29 cellular contexts compared by ENCODE assay signal in genomic region chr15:49315543-49315942, GRCh38.
DNase-seq lines count a peak whose midpoint lies in the region; ATAC-seq and TF ChIP-seq lines count a peak whose summit lies in the region.
"Had no signal": no experiment of that assay in that cellular context is flagged by ENCODE, and none has a peak within 500 bp of the region (broad histone marks: within the 10 kb centered on the region; RNA-seq: fewer than 3 reads in every experiment).

No MANE protein-coding gene starts in this region.

- H3K27ac ChIP-seq in left ventricle myocardium inferior (replicated peaks) (peak overlapping the region; percentile 34), right atrium auricular region (no peak overlapping the region)
- H3K27ac ChIP-seq: thyroid gland had no signal

- no peaks in the 10 kb centered on the region for H3K4me1 Mint-ChIP-seq in activated CD8-positive, alpha-beta T cell treated with anti-CD3 and anti-CD28 coated beads, Interleukin-2, amount 10 ng/mL, durations not matched to agents 7 days and 5 days (ENCODE audit: low read depth)
- H3K4me1 Mint-ChIP-seq in osteocyte (ENCODE audit: unreplicated experiment): peaks cover 20% of the 10 kb centered on the region

- peak; percentile 32 for ATAC-seq in SK-N-SH treated with all-trans-retinoic acid at 6 μM for 48 hours
- no peak for ATAC-seq in activated CD8-positive, alpha-beta T cell treated with anti-CD3 and anti-CD28 coated beads, Interleukin-2, amount 10 ng/mL, durations not matched to agents 7 days and 5 days
- ATAC-seq: activated CD8-positive, alpha-beta T cell treated with anti-CD3 and anti-CD28 coated beads for 36 hours; GM12878; natural killer cell treated with Interleukin-12 subunit alpha and Interleukin-12 subunit beta and Interleukin-15 and Interleukin-18, amount 100 ng/mL, for 72 hours; sciatic nerve; stimulated activated naive CD8-positive, alpha-beta T cell treated with anti-CD3 and anti-CD28 coated beads, Interleukin-15, amount 100 ng/mL, for 72 hours had no signal

- peaks cover 26% of the 10 kb centered on the region for H3K36me3 ChIP-seq in left ventricle myocardium inferior
- H3K36me3 ChIP-seq in right atrium auricular region: peaks cover 5% of the 10 kb centered on the region
- H3K36me3 ChIP-seq: thyroid gland had no signal

- POLR2A ChIA-PET in activated CD8-positive, alpha-beta T cell treated with anti-CD3 and anti-CD28 coated beads, Interleukin-2, amount 10 ng/mL, durations not matched to agents 7 days and 5 days (lab: Charles Lee): no interaction called here

- H3K9me3 Mint-ChIP-seq in activated CD8-positive, alpha-beta T cell treated with anti-CD3 and anti-CD28 coated beads, Interleukin-2, amount 10 ng/mL, durations not matched to agents 7 days and 5 days (ENCODE audit: insufficient read depth): no peaks in the 10 kb centered on the region
- no peaks in the 10 kb centered on the region for H3K9me3 Mint-ChIP-seq in osteocyte (ENCODE audit: unreplicated experiment)
- H3K9me3 Mint-ChIP-seq: stimulated activated naive CD8-positive, alpha-beta T cell treated with anti-CD3 and anti-CD28 coated beads, Interleukin-15, amount 100 ng/mL, for 72 hours had no signal

- H3K4me3 Mint-ChIP-seq in activated CD8-positive, alpha-beta T cell treated with anti-CD3 and anti-CD28 coated beads, Interleukin-2, amount 10 ng/mL, durations not matched to agents 7 days and 5 days: no peak overlapping the region
- H3K4me3 Mint-ChIP-seq in osteocyte (ENCODE audit: unreplicated experiment): no peak overlapping the region
- H3K4me3 Mint-ChIP-seq: activated CD8-positive, alpha-beta T cell treated with anti-CD3 and anti-CD28 coated beads for 36 hours; brain; natural killer cell treated with Interleukin-12 subunit alpha and Interleukin-12 subunit beta and Interleukin-15 and Interleukin-18, amount 100 ng/mL, for 72 hours; stimulated activated naive CD8-positive, alpha-beta T cell treated with anti-CD3 and anti-CD28 coated beads, Interleukin-15, amount 100 ng/mL, for 72 hours had no signal

- no peak overlapping the region for H3K27ac Mint-ChIP-seq in activated CD8-positive, alpha-beta T cell treated with anti-CD3 and anti-CD28 coated beads, Interleukin-2, amount 10 ng/mL, durations not matched to agents 7 days and 5 days
- no peak overlapping the region for H3K27ac Mint-ChIP-seq in osteocyte (ENCODE audit: unreplicated experiment)
- H3K27ac Mint-ChIP-seq: activated CD8-positive, alpha-beta T cell treated with anti-CD3 and anti-CD28 coated beads for 36 hours; natural killer cell treated with Interleukin-12 subunit alpha and Interleukin-12 subunit beta and Interleukin-15 and Interleukin-18, amount 100 ng/mL, for 72 hours; stimulated activated naive CD8-positive, alpha-beta T cell treated with anti-CD3 and anti-CD28 coated beads, Interleukin-15, amount 100 ng/mL, for 72 hours had no signal

- H3K9me3 ChIP-seq in left ventricle myocardium inferior (replicated peaks) (no peaks in the 10 kb centered on the region), right atrium auricular region (no peaks in the 10 kb centered on the region)
- H3K9me3 ChIP-seq: thyroid gland had no signal

- TF ChIP-seq CTCF in left ventricle myocardium inferior (IDR thresholded peaks at IDR 0.05; ENCODE audit: borderline replicate concordance): no peak
- TF ChIP-seq CTCF in right atrium auricular region (IDR thresholded peaks at IDR 0.05): no peak
- TF ChIP-seq CTCF in fibroblast of the aortic adventitia (IDR thresholded peaks at IDR 0.05; ENCODE audit: insufficient read depth, low read length): no peak
- TF ChIP-seq CTCF in osteocyte (IDR thresholded peaks at IDR 0.05): no peak

- CTCF ChIA-PET in activated CD8-positive, alpha-beta T cell treated with anti-CD3 and anti-CD28 coated beads, Interleukin-2, amount 10 ng/mL, durations not matched to agents 7 days and 5 days (lab: Charles Lee): interaction anchor here (1.1 kb wide), 1 partner anchor 79 kb away, joined by 3 read pairs; no protein-coding TSS in a partner anchor

- H3K36me3 Mint-ChIP-seq in activated CD8-positive, alpha-beta T cell treated with anti-CD3 and anti-CD28 coated beads, Interleukin-2, amount 10 ng/mL, durations not matched to agents 7 days and 5 days (ENCODE audit: low read depth): peaks cover 23% of the 10 kb centered on the region
- H3K36me3 Mint-ChIP-seq in osteocyte (ENCODE audit: unreplicated experiment): peaks cover 22% of the 10 kb centered on the region

- no peaks in the 10 kb centered on the region for H3K27me3 Mint-ChIP-seq in activated CD8-positive, alpha-beta T cell treated with anti-CD3 and anti-CD28 coated beads, Interleukin-2, amount 10 ng/mL, durations not matched to agents 7 days and 5 days (ENCODE audit: low read depth)
- no peaks in the 10 kb centered on the region for H3K27me3 Mint-ChIP-seq in osteocyte (ENCODE audit: unreplicated experiment)
- H3K27me3 Mint-ChIP-seq: activated CD8-positive, alpha-beta T cell treated with anti-CD3 and anti-CD28 coated beads for 36 hours; brain; natural killer cell treated with Interleukin-12 subunit alpha and Interleukin-12 subunit beta and Interleukin-15 and Interleukin-18, amount 100 ng/mL, for 72 hours; stimulated activated naive CD8-positive, alpha-beta T cell treated with anti-CD3 and anti-CD28 coated beads, Interleukin-15, amount 100 ng/mL, for 72 hours had no signal

- H3K27me3 ChIP-seq in left ventricle myocardium inferior (ENCODE audit: low read depth) (no peaks in the 10 kb centered on the region), right atrium auricular region (no peaks in the 10 kb centered on the region)
- H3K27me3 ChIP-seq: thyroid gland had no signal

- DNase-seq in left ventricle myocardium inferior (no peak), right atrium auricular region (ENCODE audit: low spot score) (no peak), fibroblast of the aortic adventitia (ENCODE audit: low read depth) (peak; percentile 37), pons (ENCODE audit: low spot score) (peak; percentile 20), foreskin melanocyte (no peak), osteocyte (ENCODE audit: extremely low spot score, unreplicated experiment) (no peak)
- DNase-seq in activated CD8-positive, alpha-beta T cell treated with anti-CD3 and anti-CD28 coated beads, Interleukin-2, amount 10 ng/mL, durations not matched to agents 7 days and 5 days: no peak
- DNase-seq: activated CD4-positive, CD25-positive, alpha-beta regulatory T cell treated with anti-CD3 and anti-CD28 coated beads, Interleukin-2, amount 50 U/mL, for 72 hours; activated CD8-positive, alpha-beta T cell treated with anti-CD3 and anti-CD28 coated beads for 36 hours; activated effector memory CD4-positive, alpha-beta T cell treated with anti-CD3 and anti-CD28 coated beads, Interleukin-2, amount 50 U/mL, for 16 hours; activated T-cell treated with anti-CD3 and anti-CD28 coated beads for 4 hours; cortex of kidney; DMS79 treated with DMSO at 0.1 percent for 48 hours; glutamatergic neuron; KG1; MM.1S; NCI-H1436; NCI-H2107; NCI-H510A; NK-92 treated with Interleukin-12 subunit alpha and Interleukin-12 subunit beta, amount 100 ng/mL, for 24 hours; posterior cingulate gyrus; SIG-M5; stimulated activated naive CD8-positive, alpha-beta T cell treated with anti-CD3 and anti-CD28 coated beads, Interleukin-15, amount 100 ng/mL, for 72 hours; thyroid gland had no signal

- H3K4me3 ChIP-seq in left ventricle myocardium inferior (no peak overlapping the region), right atrium auricular region (no peak overlapping the region), fibroblast of the aortic adventitia (ENCODE audit: low read depth, low read length) (no peak overlapping the region)
- H3K4me3 ChIP-seq: GM12878, thyroid gland had no signal

- H3K4me1 ChIP-seq in left ventricle myocardium inferior (peaks cover 32% of the 10 kb centered on the region), right atrium auricular region (peaks cover 0 to 9% of the 10 kb centered on the region in 2 donors)
- H3K4me1 ChIP-seq: thyroid gland had no signal

- intact Hi-C loops in left ventricle myocardium inferior (cut with micrococcal nuclease): no loop called here

TF ChIP-seq in SK-N-SH treated with all-trans-retinoic acid at 6 μM for 48 hours, 23 proteins besides CTCF, POLR2A, EP300 and RAD21:
- TF ChIP-seq TCF4 (CRISPR knock-in tag; IDR thresholded peaks at IDR 0.05; ENCODE audit: borderline replicate concordance) (0 out of 2 replicates have a peak, but pooled peaks have one; percentile 18), ARNTL (CRISPR knock-in tag; IDR thresholded peaks at IDR 0.05; ENCODE audit: borderline replicate concordance, low read depth) (no peak)
TF ChIP-seq in SK-N-SH treated with all-trans-retinoic acid at 6 μM for 48 hours: peak in this region for 1.

Comparison
In these comparisons a context has a peak if more than half of its experiments do, and no peak if none do; other contexts are left out.
1. DNase-seq: peak in fibroblast of the aortic adventitia (single experiment) and pons (single experiment); none in left ventricle myocardium inferior (single experiment), right atrium auricular region (single experiment), activated CD8-positive, alpha-beta T cell treated with anti-CD3 and anti-CD28 coated beads, Interleukin-2, amount 10 ng/mL, durations not matched to agents 7 days and 5 days (single experiment), foreskin melanocyte (single experiment) and osteocyte (single experiment).